25 cellular contexts compared by ENCODE assay signal in genomic region chr12:64534672-64535199, GRCh38.
"Had no signal": no experiment of that assay in that cellular context is flagged by ENCODE, and none has a peak within 500 bp of the region (broad histone marks: within the 10 kb centered on the region; RNA-seq: fewer than 3 reads in every experiment).

No MANE protein-coding gene starts in this region.

- H3K9me3 ChIP-seq: left ventricle myocardium inferior, mucosa of descending colon, pancreas, prostate gland, stomach, testis, thyroid gland, transverse colon, upper lobe of right lung had no signal

- H3K4me1 ChIP-seq: left ventricle myocardium inferior, pancreas, prostate gland, stomach, testis, thyroid gland, transverse colon, upper lobe of right lung had no signal

- H3K36me3 ChIP-seq: left ventricle myocardium inferior, pancreas, prostate gland, stomach, thyroid gland, transverse colon, upper lobe of right lung had no signal

- H3K4me2 ChIP-seq: hepatocyte had no signal

- H2AFZ ChIP-seq: hepatocyte had no signal

- DNase-seq: islet precursor cell; left ventricle myocardium inferior; midbrain; mucosa of descending colon; naive thymus-derived CD4-positive, alpha-beta T cell; nucleus accumbens; pancreas; posterior cingulate gyrus; retina; right cardiac atrium; stimulated activated CD4-positive, alpha-beta T cell treated with anti-CD3 and anti-CD28 coated beads, Interleukin-12 subunit alpha, Interleukin-12 subunit beta, amount 100 ng/mL, for 4 hours; stimulated activated CD4-positive, alpha-beta T cell treated with anti-CD3 and anti-CD28 coated beads, Interleukin-15, amount 100 ng/mL, for 24 hours; stimulated activated CD4-positive, alpha-beta T cell treated with anti-CD3 and anti-CD28 coated beads, Interleukin-2, amount 100 ng/mL, for 24 hours; stimulated activated CD4-positive, alpha-beta T cell treated with anti-CD3 and anti-CD28 coated beads, Interleukin-4, amount 100 ng/mL, for 1 hour; stimulated activated naive B cell treated with anti-CD40 and anti-IgM and Interleukin-4, amounts not matched to agents 10 μg/mL and 1 μg/mL and 100 μg/mL, for 72 hours; stimulated activated naive CD8-positive, alpha-beta T cell treated with anti-CD3 and anti-CD28 coated beads, Interleukin-15, Interleukin-2, amounts not matched to agents 100 U/mL and 50 U/mL, for 24 hours; stomach; testis; thyroid gland; transverse colon; upper lobe of right lung had no signal

- H3K27me3 ChIP-seq: hepatocyte, pancreas, stomach, testis, thyroid gland, transverse colon, upper lobe of right lung had no signal

- H3K27ac ChIP-seq: hepatocyte, left ventricle myocardium inferior, pancreas, prostate gland, skin epidermis, stomach, testis, thyroid gland, transverse colon, upper lobe of right lung had no signal

- H3K4me3 ChIP-seq: hepatocyte, left ventricle myocardium inferior, lung, mucosa of descending colon, pancreas, prostate gland, skin epidermis, stomach, testis, thyroid gland, transverse colon, upper lobe of right lung had no signal
